24 cellular contexts compared by ENCODE assay signal in genomic region chr11:66204412-66204811, GRCh38.
"Had no signal": no experiment of that assay in that cellular context is flagged by ENCODE, and none has a peak within 500 bp of the region (broad histone marks: within the 10 kb centered on the region; RNA-seq: fewer than 3 reads in every experiment).

No MANE protein-coding gene starts in this region.

- H3K27ac ChIP-seq: RWPE1, SJCRH30 had no signal

- H3K4me3 Mint-ChIP-seq: T-cell had no signal

- DNase-seq: Karpas-422, KG1, MG63, NCI-H1092, NCI-H1105 treated with DMSO at 0.1 percent for 48 hours, NCI-H1417 treated with DMSO at 0.1 percent for 48 hours, NCI-H146, NCI-H1694 treated with DMSO at 0.1 percent for 48 hours, NCI-H1930, NCI-H2081 treated with DMSO at 0.1 percent for 48 hours, NCI-H2171, NCI-H226, NCI-H446, NCI-H510A, NCI-H524 treated with DMSO at 0.1 percent for 48 hours, NCI-H69, NCI-H774, PC-3, SHP77 treated with DMSO at 0.1 percent for 48 hours, SJCRH30, SW 1271, T-cell had no signal

- H3K27me3 Mint-ChIP-seq: T-cell had no signal

- H3K9me3 ChIP-seq: SJCRH30 had no signal

- H3K36me3 ChIP-seq: MG63, SJCRH30 had no signal

- H3K27me3 ChIP-seq: MG63, SJCRH30 had no signal

- H3K4me3 ChIP-seq: MG63, SJCRH30 had no signal

- H3K4me1 ChIP-seq: SJCRH30 had no signal

- ATAC-seq: Panc1, PC-3, T-cell had no signal
